8 cellular contexts compared by ENCODE assay signal in genomic region chr9:128321879-128322341, GRCh38. TPM values are rescaled to one million over a fixed set of nuclear protein-coding genes. Genes with fewer than 3 reads are reported as not detected.
DNase-seq lines count a peak whose midpoint lies in the region; ATAC-seq and TF ChIP-seq lines count a peak whose summit lies in the region.

No MANE protein-coding gene starts in this region.

- H3K9me3 ChIP-seq in left ventricle myocardium inferior (replicated peaks) (no peaks in the 10 kb centered on the region), duodenal mucosa (ENCODE audit: control insufficient read depth in 1 of 2, low read length in 2 of 2) (no peaks in the 10 kb centered on the region)

- peak overlapping the region; percentile 68 to 100 for H3K9ac ChIP-seq in duodenal mucosa (ENCODE audit: low read depth in 1 of 2, low read length in 2 of 2)

- peak overlapping the region; percentile 98 for H3K27ac ChIP-seq in left ventricle myocardium inferior (replicated peaks)
- H3K27ac ChIP-seq in duodenal mucosa (ENCODE audit: low read depth, low read length), result no peak overlapping the region

- no peak for DNase-seq in left ventricle myocardium inferior
- DNase-seq in Right ventricle myocardium superior, result no peak
- no peak for DNase-seq in Jurkat, Clone E6-1 (ENCODE audit: low read depth, low spot score)
- no peak for DNase-seq in neural crest cell (ENCODE audit: low read depth, low spot score)
- no peak for DNase-seq in HPDE6-E6E7 (ENCODE audit: extremely low spot score)
- no peak for DNase-seq in NCI-H1048 (lab: John Stamatoyannopoulos, UW)
- no peak for DNase-seq in effector CD4-positive, alpha-beta T cell

- H3K27me3 Mint-ChIP-seq in neural crest cell (ENCODE audit: low read depth), result peaks cover 2% of the 10 kb centered on the region

- H3K27me3 ChIP-seq in left ventricle myocardium inferior (ENCODE audit: low read depth) (no peaks in the 10 kb centered on the region), duodenal mucosa (ENCODE audit: control insufficient read depth in 1 of 2, insufficient read depth in 2 of 2, low read length in 2 of 2) (no peaks in the 10 kb centered on the region)

- peaks cover 50% of the 10 kb centered on the region for H3K36me3 ChIP-seq in left ventricle myocardium inferior
- peaks cover 24 to 35% of the 10 kb centered on the region in 2 donors for H3K36me3 ChIP-seq in duodenal mucosa (ENCODE audit: control insufficient read depth in 1 of 2, insufficient read depth in 2 of 2, low read length in 2 of 2)

- peak overlapping the region; percentile 98 for H3K4me3 Mint-ChIP-seq in neural crest cell

- no peaks in the 10 kb centered on the region for H3K9me3 Mint-ChIP-seq in neural crest cell

- no peak for ATAC-seq in Right ventricle myocardium superior (ENCODE audit: poor library complexity)

- H3K4me1 ChIP-seq in left ventricle myocardium inferior (peaks cover 55% of the 10 kb centered on the region), duodenal mucosa (ENCODE audit: control insufficient read depth in 1 of 2, insufficient read depth in 2 of 2, low read length in 2 of 2) (peaks cover 19 to 28% of the 10 kb centered on the region in 2 donors)

- H3K27ac Mint-ChIP-seq in neural crest cell (ENCODE audit: unreplicated experiment), result peak overlapping the region; percentile 46

- intact Hi-C loops in left ventricle myocardium inferior (cut with micrococcal nuclease), result no loop called here
- intact Hi-C loops in Right ventricle myocardium superior (cut with DNase I), result no loop called here

- TF ChIP-seq CTCF in left ventricle myocardium inferior (IDR thresholded peaks at IDR 0.05; ENCODE audit: borderline replicate concordance) (no peak), neural crest cell (conservative IDR thresholded peaks at IDR 0.05) (no peak)

- H3K4me3 ChIP-seq in left ventricle myocardium inferior (peak overlapping the region; percentile 86), duodenal mucosa (ENCODE audit: low read depth in 1 of 2, low read length in 2 of 2) (peak overlapping the region; percentile 98 to 99)
- peak overlapping the region; percentile 63 for H3K4me3 ChIP-seq in Jurkat, Clone E6-1 (ENCODE audit: low read length)

- H3K4me1 Mint-ChIP-seq in neural crest cell, result peaks cover 26% of the 10 kb centered on the region

- peaks cover 6% of the 10 kb centered on the region for H3K36me3 Mint-ChIP-seq in neural crest cell (ENCODE audit: low read depth)

RNA-seq across cellular contexts. Expression of gene TRUB2, which starts 0.3 kb away (rescaled TPM):
- 43.7 TPM for total RNA-seq in left ventricle myocardium inferior
- 35.5 TPM for total RNA-seq in Right ventricle myocardium superior
- 60.9 TPM for polyA plus RNA-seq in Jurkat, Clone E6-1 (2012; ENCODE audit: insufficient read depth, insufficient read length)
- 33.4 and 35.0 TPM in 2 replicates for total RNA-seq in neural crest cell

RNA-seq across cellular contexts. Expression of gene COQ4, which starts 0.7 kb away (rescaled TPM):
- total RNA-seq in left ventricle myocardium inferior, result 32.0 TPM
- 29.5 TPM for total RNA-seq in Right ventricle myocardium superior
- 34.2 TPM for polyA plus RNA-seq in Jurkat, Clone E6-1 (2012; ENCODE audit: insufficient read depth, insufficient read length)
- 50.8 and 51.0 TPM in 2 replicates for total RNA-seq in neural crest cell

RNA-seq across cellular contexts. Expression of gene SLC27A4, which starts 18.4 kb away (rescaled TPM):
- total RNA-seq in left ventricle myocardium inferior, result 18.8 TPM
- 19.0 TPM for total RNA-seq in Right ventricle myocardium superior
- polyA plus RNA-seq in Jurkat, Clone E6-1 (2012; ENCODE audit: insufficient read depth, insufficient read length), result 22.1 TPM
- total RNA-seq in neural crest cell, result 43.0 and 45.6 TPM in 2 replicates

RNA-seq across cellular contexts. Expression of gene SWI5, which starts 45.8 kb away (rescaled TPM):
- total RNA-seq in left ventricle myocardium inferior (16.2 TPM), Right ventricle myocardium superior (16.3 TPM), neural crest cell (17.1 and 20.7 TPM in 2 replicates)
- 62.3 TPM for polyA plus RNA-seq in Jurkat, Clone E6-1 (2012; ENCODE audit: insufficient read depth, insufficient read length)

RNA-seq across cellular contexts. Expression of gene GOLGA2, which starts 46.1 kb away (rescaled TPM):
- total RNA-seq in left ventricle myocardium inferior, result 86.9 TPM
- 77.7 TPM for total RNA-seq in Right ventricle myocardium superior
- 49.7 TPM for polyA plus RNA-seq in Jurkat, Clone E6-1 (2012; ENCODE audit: insufficient read depth, insufficient read length)
- total RNA-seq in neural crest cell, result 56.9 and 64.1 TPM in 2 replicates
